14 cellular contexts compared by ENCODE assay signal in genomic region chr4:168656055-168656660, GRCh38.
DNase-seq lines count a peak whose midpoint lies in the region; ATAC-seq, FAIRE-seq and TF ChIP-seq lines count a peak whose summit lies in the region.
"Had no signal": no experiment of that assay in that cellular context is flagged by ENCODE, and none has a peak within 500 bp of the region (broad histone marks: within the 10 kb centered on the region; RNA-seq: fewer than 3 reads in every experiment).

No MANE protein-coding gene starts in this region.

- intact Hi-C loops in psoas muscle (cut with DNase I): no loop called here
- intact Hi-C loops in stomach (cut with DNase I; ENCODE audit: low total_unique reads): no loop called here

- no peak overlapping the region for H3K4me3 ChIP-seq in psoas muscle
- H3K4me3 ChIP-seq in suprapubic skin: no peak overlapping the region
- peak overlapping the region in 1 of 4 donors; percentile 28 for H3K4me3 ChIP-seq in stomach

- WGBS in psoas muscle, 3 donors: 34 to 50% (median 45%) methylated on average over 4 of the region's 4 CpGs
- WGBS in suprapubic skin: 30% methylated on average over 4 of the region's 4 CpGs
- 58 to 74% (median 69%) methylated on average over 4 of the region's 4 CpGs for WGBS in stomach, 5 donors

- peak; percentile 83 for FAIRE-seq in endometrium (lab: Jason Lieb, UNC)

- DNase-seq in GM03348 (ENCODE audit: low spot score): peak; percentile 83
- DNase-seq in NCI-H2171 treated with DMSO at 0.1 percent for 48 hours (lab: John Stamatoyannopoulos, UW): peak; percentile 93
- DNase-seq in psoas muscle: no peak
- DNase-seq in activated naive CD4-positive, alpha-beta T cell (lab: John Stamatoyannopoulos, UW): no peak
- no peak for DNase-seq in suprapubic skin (ENCODE audit: low spot score in 2 of 2)
- no peak for DNase-seq in stomach
- DNase-seq: activated CD4-positive, alpha-beta T cell treated with anti-CD3 and anti-CD28 coated beads for 1 hour; activated gamma-delta T cell treated with Interleukin-2 at 50 U/mL for 16 hours; DND-41; effector CD4-positive, alpha-beta T cell; immature natural killer cell; NCI-H1048 had no signal

- TF ChIP-seq CTCF in psoas muscle (IDR thresholded peaks at IDR 0.05): no peak
- no peak for TF ChIP-seq CTCF in suprapubic skin (IDR thresholded peaks at IDR 0.05)
- no peak for TF ChIP-seq CTCF in stomach (IDR thresholded peaks at IDR 0.05)

- H3K27me3 ChIP-seq in psoas muscle (ENCODE audit: insufficient read depth in 3 of 3, low read length in 2 of 3) (no peaks in the 10 kb centered on the region), suprapubic skin (no peaks in the 10 kb centered on the region), stomach (no peaks in the 10 kb centered on the region)

- peak; percentile 78 to 91 (median 78) for ATAC-seq in psoas muscle
- ATAC-seq in GM18870 (IDR thresholded peaks at IDR 0.05; ENCODE audit: unreplicated experiment): no peak

- no peaks in the 10 kb centered on the region for H3K36me3 ChIP-seq in psoas muscle (ENCODE audit: insufficient read depth in 1 of 2, low read depth in 1 of 2)
- H3K36me3 ChIP-seq in suprapubic skin: no peaks in the 10 kb centered on the region
- H3K36me3 ChIP-seq in stomach: no peaks in the 10 kb centered on the region

- H3K27ac ChIP-seq in psoas muscle (peak overlapping the region; percentile 67), suprapubic skin (no peak overlapping the region), stomach (peak overlapping the region in 1 of 5 donors; percentile 82)

- peaks cover 30% of the 10 kb centered on the region for H3K4me1 ChIP-seq in psoas muscle
- H3K4me1 ChIP-seq in suprapubic skin: peaks cover 28% of the 10 kb centered on the region
- peaks cover 0 to 27% (median 21%) of the 10 kb centered on the region in 4 donors for H3K4me1 ChIP-seq in stomach

- H3K9me3 ChIP-seq in psoas muscle: no peaks in the 10 kb centered on the region
- H3K9me3 ChIP-seq in suprapubic skin: no peaks in the 10 kb centered on the region
- no peaks in the 10 kb centered on the region for H3K9me3 ChIP-seq in stomach

- TF ChIP-seq EP300 in suprapubic skin (IDR thresholded peaks at IDR 0.05) (no peak), stomach (IDR thresholded peaks at IDR 0.05) (no peak)

- TF ChIP-seq POLR2A in suprapubic skin (IDR thresholded peaks at IDR 0.05) (no peak), stomach (IDR thresholded peaks at IDR 0.05) (no peak)

Comparison
In these comparisons a context has a peak if more than half of its experiments do, and no peak if none do; other contexts are left out.
1. DNase-seq: peak in GM03348 (single experiment) and NCI-H2171 treated with DMSO at 0.1 percent for 48 hours (single experiment); none in psoas muscle (0 of 2), activated naive CD4-positive, alpha-beta T cell (0 of 4), suprapubic skin (0 of 2) and stomach (single experiment).